22 cellular contexts compared by ENCODE assay signal in the genomic region with DNA sequence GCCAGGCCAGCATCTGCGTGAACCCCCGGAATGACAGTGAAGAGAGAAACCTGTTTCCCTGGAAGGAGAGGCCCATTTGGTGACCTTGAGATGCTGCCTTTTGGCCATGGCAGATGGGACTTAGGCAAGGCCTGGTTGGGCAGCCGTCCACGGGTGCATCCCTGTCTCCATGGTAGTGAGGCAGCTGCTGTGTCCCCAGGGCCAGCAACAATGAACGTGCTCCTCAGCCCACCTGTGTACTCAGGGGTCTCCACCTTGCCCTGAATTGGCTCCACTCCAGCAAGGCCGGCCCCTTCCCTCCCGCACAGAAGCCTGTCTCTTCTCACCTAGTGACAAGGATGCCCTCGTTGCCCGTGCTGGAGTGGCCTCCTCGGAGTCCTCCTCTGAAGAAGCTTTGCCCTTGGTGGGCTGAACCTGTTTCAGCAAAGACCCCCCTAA.
"Had no signal": no experiment of that assay in that cellular context is flagged by ENCODE, and none has a peak within 500 bp of the region (broad histone marks: within the 10 kb centered on the region; RNA-seq: fewer than 3 reads in every experiment).

No MANE protein-coding gene starts in this region.

- H3K4me1 ChIP-seq: foreskin keratinocyte, left ventricle myocardium inferior had no signal

- H3K4me3 Mint-ChIP-seq: naive thymus-derived CD4-positive, alpha-beta T cell; stimulated activated memory B cell treated with anti-CD40 and anti-IgM and Interleukin-4, amounts not matched to agents 10 μg/mL and 1 μg/mL and 100 μg/mL, for 72 hours; T-cell had no signal

- DNase-seq: activated CD4-positive, alpha-beta T cell treated with anti-CD3 and anti-CD28 coated beads, Interleukin-2, amount 50 U/mL, for 48 hours; activated CD4-positive, CD25-positive, alpha-beta regulatory T cell treated with anti-CD3 and anti-CD28 coated beads, Interleukin-2, amount 50 U/mL, for 72 hours; activated gamma-delta T cell; central memory CD4-positive, alpha-beta T cell; cortex of kidney; effector memory CD4-positive, alpha-beta T cell; foreskin keratinocyte; glutamatergic neuron; hypothalamus; kidney; left ventricle myocardium inferior; mucosa of descending colon; naive thymus-derived CD4-positive, alpha-beta T cell; stimulated activated CD4-positive, alpha-beta T cell treated with anti-CD3 and anti-CD28 coated beads, Interleukin-1b, Interleukin-23, amount 100 ng/mL, for 48 hours; T-helper 9 cell had no signal

- H3K36me3 ChIP-seq: left ventricle myocardium inferior, neutrophil, right lobe of liver, tibial nerve had no signal

- H3K27me3 ChIP-seq: foreskin keratinocyte, neutrophil, right lobe of liver, tibial nerve had no signal

- H3K36me3 Mint-ChIP-seq: activated naive CD4-positive, alpha-beta T cell treated with anti-CD3 and anti-CD28 coated beads, Interleukin-2, amount 50 U/mL, for 72 hours; naive thymus-derived CD4-positive, alpha-beta T cell; stimulated activated memory B cell treated with anti-CD40 and anti-IgM and Interleukin-4, amounts not matched to agents 10 μg/mL and 1 μg/mL and 100 μg/mL, for 72 hours; T-cell had no signal

- H3K9me3 ChIP-seq: left ventricle myocardium inferior, mucosa of descending colon, neutrophil, right lobe of liver, tibial nerve had no signal

- H3K4me1 Mint-ChIP-seq: naive thymus-derived CD4-positive, alpha-beta T cell; stimulated activated memory B cell treated with anti-CD40 and anti-IgM and Interleukin-4, amounts not matched to agents 10 μg/mL and 1 μg/mL and 100 μg/mL, for 72 hours; T-cell had no signal

- ATAC-seq: activated naive CD4-positive, alpha-beta T cell treated with anti-CD3 and anti-CD28 coated beads, Interleukin-2, amount 50 U/mL, for 72 hours; foreskin keratinocyte; mucosa of descending colon; naive thymus-derived CD4-positive, alpha-beta T cell; right lobe of liver; stimulated activated memory B cell treated with anti-CD40 and anti-IgM and Interleukin-4, amounts not matched to agents 10 μg/mL and 1 μg/mL and 100 μg/mL, for 72 hours; T-cell had no signal

- H3K4me3 ChIP-seq: left ventricle myocardium inferior, mucosa of descending colon, right lobe of liver, tibial nerve had no signal

- H3K27ac Mint-ChIP-seq: activated naive CD4-positive, alpha-beta T cell treated with anti-CD3 and anti-CD28 coated beads, Interleukin-2, amount 50 U/mL, for 72 hours; progenitor cell of endocrine pancreas; stimulated activated memory B cell treated with anti-CD40 and anti-IgM and Interleukin-4, amounts not matched to agents 10 μg/mL and 1 μg/mL and 100 μg/mL, for 72 hours; T-cell had no signal

- H3K9me3 Mint-ChIP-seq: activated naive CD4-positive, alpha-beta T cell treated with anti-CD3 and anti-CD28 coated beads, Interleukin-2, amount 50 U/mL, for 72 hours; naive thymus-derived CD4-positive, alpha-beta T cell; stimulated activated memory B cell treated with anti-CD40 and anti-IgM and Interleukin-4, amounts not matched to agents 10 μg/mL and 1 μg/mL and 100 μg/mL, for 72 hours; T-cell had no signal

- H3K27ac ChIP-seq: foreskin keratinocyte, left ventricle myocardium inferior, neutrophil, right lobe of liver, tibial nerve had no signal

- H3K27me3 Mint-ChIP-seq: progenitor cell of endocrine pancreas had no signal
